8 cellular contexts compared by ENCODE assay signal in genomic region chr13:25375727-25376358, GRCh38. TPM values are rescaled to one million over a fixed set of nuclear protein-coding genes. Genes with fewer than 3 reads are reported as not detected.
A peak's percentile ranks its signal among the peaks of the same experiment; 100 is the strongest.
DNase-seq lines count a peak whose midpoint lies in the region; ATAC-seq, FAIRE-seq and TF ChIP-seq lines count a peak whose summit lies in the region.

No MANE protein-coding gene starts in this region.

- FAIRE-seq in keratinocyte (lab: Jason Lieb, UNC), result no peak

- H3K36me3 ChIP-seq in HAP-1 (replicated peaks), result no peaks in the 10 kb centered on the region
- no peaks in the 10 kb centered on the region for H3K36me3 ChIP-seq in ascending aorta
- H3K36me3 ChIP-seq in keratinocyte (ENCODE audit: control insufficient read depth in 2 of 2, extremely low read depth in 1 of 2, insufficient read depth in 2 of 2, low read length in 2 of 2), result no peaks in the 10 kb centered on the region

- no peaks in the 10 kb centered on the region for H3K9me3 ChIP-seq in HAP-1
- no peaks in the 10 kb centered on the region for H3K9me3 ChIP-seq in ascending aorta
- H3K9me3 ChIP-seq in keratinocyte (ENCODE audit: control insufficient read depth, low read depth, low read length), result no peaks in the 10 kb centered on the region

- dilution Hi-C loops in keratinocyte (cut with MboI; ENCODE audit: extremely low pct_ligation_motif_present, low sequenced_read_pairs), result no loop called here

- H3K27me3 ChIP-seq in HAP-1 (ENCODE audit: low read depth) (no peaks in the 10 kb centered on the region), ascending aorta (peaks cover 6% of the 10 kb centered on the region), keratinocyte (ENCODE audit: control insufficient read depth, extremely low read depth, insufficient read depth, low read length) (peaks cover 46% of the 10 kb centered on the region)

- H3K4me2 ChIP-seq in keratinocyte (ENCODE audit: control insufficient read depth, extremely low read depth, insufficient read depth, low read depth, low read length), result no peak overlapping the region

- H3K4me3 Mint-ChIP-seq in stimulated activated naive CD8-positive, alpha-beta T cell treated with anti-CD3 and anti-CD28 coated beads, Interleukin-15, amount 100 ng/mL, for 72 hours, result no peak overlapping the region

- H3K79me2 ChIP-seq in keratinocyte (ENCODE audit: control insufficient read depth, insufficient read depth, low read length), result no peaks in the 10 kb centered on the region

- H3K27ac Mint-ChIP-seq in stimulated activated naive CD8-positive, alpha-beta T cell treated with anti-CD3 and anti-CD28 coated beads, Interleukin-15, amount 100 ng/mL, for 72 hours, result no peak overlapping the region

- DNase-seq in DMS53 (lab: John Stamatoyannopoulos, UW) (peak; percentile 72), HAP-1 (ENCODE audit: low spot score in 2 of 2) (peak; percentile 66 to 72), NCI-H82 treated with DMSO at 0.1 percent for 48 hours (lab: John Stamatoyannopoulos, UW; ENCODE audit: unreplicated experiment) (peak; percentile 33), ascending aorta (ENCODE audit: low spot score in 2 of 2) (no peak), keratinocyte (ENCODE audit: low read depth, low spot score) (no peak)
- peak; percentile 30 to 39 for DNase-seq in stimulated activated naive CD8-positive, alpha-beta T cell treated with anti-CD3 and anti-CD28 coated beads, Interleukin-15, amount 100 ng/mL, for 72 hours

- peak; percentile 30 to 55 (median 31) for TF ChIP-seq CTCF in ascending aorta (IDR thresholded peaks at IDR 0.05)
- peak; percentile 53 to 66 (median 54) for TF ChIP-seq CTCF in keratinocyte (optimal IDR thresholded peaks at IDR 0.05 in 1 of 3, IDR thresholded peaks at IDR 0.05 in 1 of 3, conservative IDR thresholded peaks at IDR 0.05 in 1 of 3; ENCODE audit: extremely low read depth in 1 of 3, insufficient read depth in 2 of 3, low read length in 3 of 3)

- no peaks in the 10 kb centered on the region for H3K9me3 Mint-ChIP-seq in stimulated activated naive CD8-positive, alpha-beta T cell treated with anti-CD3 and anti-CD28 coated beads, Interleukin-15, amount 100 ng/mL, for 72 hours

- no peak overlapping the region for H3K27ac ChIP-seq in ascending aorta
- H3K27ac ChIP-seq in keratinocyte (ENCODE audit: control insufficient read depth, insufficient read depth, low read length), result no peak overlapping the region

- intact Hi-C loops in ascending aorta (cut with DNase I), result no loop called here

- H3K27me3 Mint-ChIP-seq in stimulated activated naive CD8-positive, alpha-beta T cell treated with anti-CD3 and anti-CD28 coated beads, Interleukin-15, amount 100 ng/mL, for 72 hours, result peaks cover 70% of the 10 kb centered on the region

- no peaks in the 10 kb centered on the region for H3K9me1 ChIP-seq in keratinocyte (ENCODE audit: control insufficient read depth, extremely low read depth, insufficient read depth, low read length)

- in situ Hi-C loops in HAP-1 (cut with MboI; ENCODE audit: low sequenced_read_pairs), result no loop called here

- H3K4me3 ChIP-seq in HAP-1 (no peak overlapping the region), ascending aorta (no peak overlapping the region), keratinocyte (ENCODE audit: control insufficient read depth in 2 of 3, extremely low read depth in 1 of 3, insufficient read depth in 2 of 3, low read depth in 1 of 3, low read length in 3 of 3) (no peak overlapping the region)

- ATAC-seq in stimulated activated naive CD8-positive, alpha-beta T cell treated with anti-CD3 and anti-CD28 coated beads, Interleukin-15, amount 100 ng/mL, for 72 hours, result peak; percentile 41
- ATAC-seq in GM21423 (IDR thresholded peaks at IDR 0.05; ENCODE audit: unreplicated experiment) (no peak), GM18858 (IDR thresholded peaks at IDR 0.05; ENCODE audit: unreplicated experiment) (no peak)

- H3K9ac ChIP-seq in keratinocyte (ENCODE audit: control insufficient read depth, extremely low read depth, insufficient read depth, low read length), result no peak overlapping the region

- H4K20me1 ChIP-seq in keratinocyte (ENCODE audit: control insufficient read depth, extremely low read depth, insufficient read depth, low read length), result no peaks in the 10 kb centered on the region

- 0 out of 2 replicates have a peak, but pooled peaks cover 2% of the 10 kb centered on the region for H3K4me1 ChIP-seq in HAP-1
- no peaks in the 10 kb centered on the region for H3K4me1 ChIP-seq in ascending aorta
- peaks cover 2% of the 10 kb centered on the region for H3K4me1 ChIP-seq in keratinocyte (ENCODE audit: control insufficient read depth, extremely low read depth, insufficient read depth, low read length)

- H3K4me1 Mint-ChIP-seq in stimulated activated naive CD8-positive, alpha-beta T cell treated with anti-CD3 and anti-CD28 coated beads, Interleukin-15, amount 100 ng/mL, for 72 hours, result peaks cover 5% of the 10 kb centered on the region

- no peak overlapping the region for H2AFZ ChIP-seq in keratinocyte (ENCODE audit: control insufficient read depth, low read length)

RNA-seq across cellular contexts. Expression of gene ATP8A2, which starts 4.1 kb away (rescaled TPM):
- under 0.01 TPM for total RNA-seq in ascending aorta
- 0.10 to 0.20 TPM (median 0.16 TPM) in 3 replicates for polyA plus RNA-seq in keratinocyte
- polyA plus RNA-seq in keratinocyte (2011; ENCODE audit: low read depth), result 0.04 TPM
- 0.06 and 0.10 TPM in 2 replicates for polyA plus RNA-seq in keratinocyte (2011; cell fraction: cytosol; rRNA removed)
- 0.23 and 0.31 TPM in 2 replicates for polyA plus RNA-seq in keratinocyte (2011; cell fraction: nucleus; rRNA removed)
- 0.20 and 0.25 TPM in 2 replicates for polyA plus RNA-seq in keratinocyte (2012; ENCODE audit: low replicate concordance)
- 0.10 to 0.36 TPM (median 0.20 TPM) in 3 replicates for polyA minus RNA-seq in keratinocyte
- polyA minus RNA-seq in keratinocyte (2011; cell fraction: cytosol; rRNA and poly(A)+ RNA removed), result 0.19 TPM
- 0.32 and 0.54 TPM in 2 replicates for polyA minus RNA-seq in keratinocyte (2011; cell fraction: nucleus; rRNA and poly(A)+ RNA removed)

Comparison
In these comparisons a context has a peak if more than half of its experiments do, and no peak if none do; other contexts are left out.
1. DNase-seq: peak in DMS53 (single experiment), HAP-1 (2 of 2), NCI-H82 treated with DMSO at 0.1 percent for 48 hours (single experiment) and stimulated activated naive CD8-positive, alpha-beta T cell treated with anti-CD3 and anti-CD28 coated beads, Interleukin-15, amount 100 ng/mL, for 72 hours (2 of 2); none in ascending aorta (0 of 2) and keratinocyte (single experiment).